In genomic region chr17:73901661-73902415, GRCh38 we compare ENCODE assay signal across 8 cellular contexts.
DNase-seq lines count a peak whose midpoint lies in the region; ATAC-seq lines count a peak whose summit lies in the region.

No MANE protein-coding gene starts in this region.

- peaks cover 2% of the 10 kb centered on the region for H3K4me1 Mint-ChIP-seq in activated T-helper 2 cell treated with anti-CD3 and anti-CD28 coated beads, Interferon-gamma antibody, Interleukin-2, Interleukin-4, amounts not matched to agents 10 μg/mL and 5 μg/mL and 100 μg/mL, durations not matched to agents 14 hours and 24 hours and 36 hours (ENCODE audit: low read depth)

- H3K4me3 ChIP-seq in iPS-18c (ENCODE audit: insufficient read depth, low read depth, low read length), result peak overlapping the region; percentile 36

- H3K9me3 ChIP-seq in iPS-18c (ENCODE audit: control insufficient read depth, insufficient read depth, low read length), result no peaks in the 10 kb centered on the region

- no peaks in the 10 kb centered on the region for H3K36me3 Mint-ChIP-seq in activated T-helper 2 cell treated with anti-CD3 and anti-CD28 coated beads, Interferon-gamma antibody, Interleukin-2, Interleukin-4, amounts not matched to agents 10 μg/mL and 5 μg/mL and 100 μg/mL, durations not matched to agents 14 hours and 24 hours and 36 hours (ENCODE audit: low read depth)

- H3K4me3 Mint-ChIP-seq in activated T-helper 2 cell treated with anti-CD3 and anti-CD28 coated beads, Interferon-gamma antibody, Interleukin-2, Interleukin-4, amounts not matched to agents 10 μg/mL and 5 μg/mL and 100 μg/mL, durations not matched to agents 14 hours and 24 hours and 36 hours (ENCODE audit: low read depth), result peak overlapping the region; percentile 70

- intact Hi-C loops in activated T-helper 2 cell treated with anti-CD3 and anti-CD28 coated beads, Interferon-gamma antibody, Interleukin-2, Interleukin-4, amounts not matched to agents 10 μg/mL and 5 μg/mL and 100 μg/mL, durations not matched to agents 14 hours and 24 hours and 36 hours (cut with micrococcal nuclease), result no loop called here

- DNase-seq in Ammon's horn (ENCODE audit: low spot score) (peak; percentile 21), NCI-H1436 (lab: John Stamatoyannopoulos, UW) (peak; percentile 90), NCI-H2171 treated with DMSO at 0.1 percent for 48 hours (lab: John Stamatoyannopoulos, UW) (no peak), GM19238 (ENCODE audit: insufficient read length, low spot score) (no peak)
- no peak for DNase-seq in activated T-helper 2 cell treated with anti-CD3 and anti-CD28 coated beads, Interferon-gamma antibody, Interleukin-2, Interleukin-4, amounts not matched to agents 10 μg/mL and 5 μg/mL and 100 μg/mL, durations not matched to agents 14 hours and 24 hours and 36 hours (ENCODE audit: low spot score)
- DNase-seq in stimulated activated CD4-positive, alpha-beta T cell treated with anti-CD3 and anti-CD28 coated beads, Interleukin-2, amount 100 ng/mL, for 48 hours, result peak; percentile 9 to 18

- H3K27ac Mint-ChIP-seq in activated T-helper 2 cell treated with anti-CD3 and anti-CD28 coated beads, Interferon-gamma antibody, Interleukin-2, Interleukin-4, amounts not matched to agents 10 μg/mL and 5 μg/mL and 100 μg/mL, durations not matched to agents 14 hours and 24 hours and 36 hours, result no peak overlapping the region

- ATAC-seq in HG03045 (IDR thresholded peaks at IDR 0.05; ENCODE audit: unreplicated experiment), result no peak

- no peaks in the 10 kb centered on the region for H3K9me3 Mint-ChIP-seq in activated T-helper 2 cell treated with anti-CD3 and anti-CD28 coated beads, Interferon-gamma antibody, Interleukin-2, Interleukin-4, amounts not matched to agents 10 μg/mL and 5 μg/mL and 100 μg/mL, durations not matched to agents 14 hours and 24 hours and 36 hours

- peaks cover 30% of the 10 kb centered on the region for H3K27me3 Mint-ChIP-seq in activated T-helper 2 cell treated with anti-CD3 and anti-CD28 coated beads, Interferon-gamma antibody, Interleukin-2, Interleukin-4, amounts not matched to agents 10 μg/mL and 5 μg/mL and 100 μg/mL, durations not matched to agents 14 hours and 24 hours and 36 hours (ENCODE audit: low read depth)

Comparison
In these comparisons a context has a peak if more than half of its experiments do, and no peak if none do; other contexts are left out.
1. DNase-seq: peak in Ammon's horn (single experiment), NCI-H1436 (single experiment) and stimulated activated CD4-positive, alpha-beta T cell treated with anti-CD3 and anti-CD28 coated beads, Interleukin-2, amount 100 ng/mL, for 48 hours (2 of 2); none in activated T-helper 2 cell treated with anti-CD3 and anti-CD28 coated beads, Interferon-gamma antibody, Interleukin-2, Interleukin-4, amounts not matched to agents 10 μg/mL and 5 μg/mL and 100 μg/mL, durations not matched to agents 14 hours and 24 hours and 36 hours (single experiment), NCI-H2171 treated with DMSO at 0.1 percent for 48 hours (single experiment) and GM19238 (single experiment).